ENCODE assay signal across 12 cellular contexts in genomic region chr17:38449364-38449763, GRCh38. TPM values are rescaled to one million over a fixed set of nuclear protein-coding genes. Genes with fewer than 3 reads are reported as not detected.
A peak's percentile ranks its signal among the peaks of the same experiment; 100 is the strongest.
DNase-seq lines count a peak whose midpoint lies in the region; TF ChIP-seq lines count a peak whose summit lies in the region.
"Had no signal": no experiment of that assay in that cellular context is flagged by ENCODE, and none has a peak within 500 bp of the region (broad histone marks: within the 10 kb centered on the region; RNA-seq: fewer than 3 reads in every experiment).

No MANE protein-coding gene starts in this region.

- H3K27ac ChIP-seq in HUES64 (ENCODE audit: low read depth, low read length) (peak overlapping the region; percentile 97), temporal lobe (ENCODE audit: low read depth, low read length) (peak overlapping the region; percentile 36)
- H3K27ac ChIP-seq: body of pancreas, ovary had no signal

- no peaks in the 10 kb centered on the region for H3K9me3 Mint-ChIP-seq in chondrocyte (ENCODE audit: low read depth)
- no peaks in the 10 kb centered on the region for H3K9me3 Mint-ChIP-seq in activated CD4-positive, alpha-beta T cell treated with anti-CD3 and anti-CD28 coated beads, Interleukin-2, amount 10 ng/mL, durations not matched to agents 24 days and 14 days

- peaks cover 66% of the 10 kb centered on the region for H3K4me1 Mint-ChIP-seq in chondrocyte (ENCODE audit: low read depth)
- H3K4me1 Mint-ChIP-seq in activated CD4-positive, alpha-beta T cell treated with anti-CD3 and anti-CD28 coated beads, Interleukin-2, amount 10 ng/mL, durations not matched to agents 24 days and 14 days: peaks cover 5% of the 10 kb centered on the region

- H3K36me3 Mint-ChIP-seq in chondrocyte (ENCODE audit: low read depth): no peaks in the 10 kb centered on the region
- no peaks in the 10 kb centered on the region for H3K36me3 Mint-ChIP-seq in activated CD4-positive, alpha-beta T cell treated with anti-CD3 and anti-CD28 coated beads, Interleukin-2, amount 10 ng/mL, durations not matched to agents 24 days and 14 days (ENCODE audit: low read depth)

- no peak overlapping the region for H3K9ac ChIP-seq in HUES64 (ENCODE audit: low read depth, low read length)

- peaks cover 49% of the 10 kb centered on the region for H3K4me1 ChIP-seq in HUES64 (ENCODE audit: insufficient read depth, low read length)
- H3K4me1 ChIP-seq: body of pancreas had no signal

- H3K36me3 ChIP-seq in HUES64 (ENCODE audit: insufficient read depth, low read length): no peaks in the 10 kb centered on the region
- H3K36me3 ChIP-seq: ovary had no signal

- H3K9me3 ChIP-seq in HUES64 (ENCODE audit: insufficient read depth, low read depth, low read length): no peaks in the 10 kb centered on the region
- H3K9me3 ChIP-seq: body of pancreas, ovary had no signal

- no peak for TF ChIP-seq CTCF in chondrocyte (IDR thresholded peaks at IDR 0.05)

- no peaks in the 10 kb centered on the region for H3K27me3 Mint-ChIP-seq in chondrocyte (ENCODE audit: low read depth)
- peaks cover 30% of the 10 kb centered on the region for H3K27me3 Mint-ChIP-seq in activated CD4-positive, alpha-beta T cell treated with anti-CD3 and anti-CD28 coated beads, Interleukin-2, amount 10 ng/mL, durations not matched to agents 24 days and 14 days

- no peak overlapping the region for H3K4me3 ChIP-seq in HUES64 (ENCODE audit: low read length)
- H3K4me3 ChIP-seq: body of pancreas, ovary had no signal

- no peaks in the 10 kb centered on the region for H3K27me3 ChIP-seq in HUES64 (ENCODE audit: insufficient read depth, low read length)
- H3K27me3 ChIP-seq: body of pancreas, ovary had no signal

- no peak overlapping the region for H3K4me3 Mint-ChIP-seq in chondrocyte (ENCODE audit: unreplicated experiment)
- no peak overlapping the region for H3K4me3 Mint-ChIP-seq in activated CD4-positive, alpha-beta T cell treated with anti-CD3 and anti-CD28 coated beads, Interleukin-2, amount 10 ng/mL, durations not matched to agents 24 days and 14 days

- WGBS in HUES64: 68% methylated on average over 15 of the region's 15 CpGs

- peak overlapping the region; percentile 95 for H3K27ac Mint-ChIP-seq in chondrocyte (ENCODE audit: unreplicated experiment)
- no peak overlapping the region for H3K27ac Mint-ChIP-seq in activated CD4-positive, alpha-beta T cell treated with anti-CD3 and anti-CD28 coated beads, Interleukin-2, amount 10 ng/mL, durations not matched to agents 24 days and 14 days

- intact Hi-C loops in activated CD4-positive, alpha-beta T cell treated with anti-CD3 and anti-CD28 coated beads, Interleukin-2, amount 10 ng/mL, durations not matched to agents 24 days and 14 days (cut with micrococcal nuclease): no loop called here

- DNase-seq in chondrocyte (ENCODE audit: low spot score) (no peak), kidney glomerular epithelial cell (lab: John Stamatoyannopoulos, UW) (peak; percentile 79), HCEC 1CT (no peak), NCI-H2196 treated with DMSO at 0.1 percent for 48 hours (lab: John Stamatoyannopoulos, UW; ENCODE audit: unreplicated experiment) (no peak)
- no peak for DNase-seq in activated CD4-positive, alpha-beta T cell treated with anti-CD3 and anti-CD28 coated beads, Interleukin-2, amount 10 ng/mL, durations not matched to agents 24 days and 14 days
- no peak for DNase-seq in stimulated activated CD4-positive, alpha-beta T cell treated with anti-CD3 and anti-CD28 coated beads, Interleukin-2, amount 100 ng/mL, for 24 hours
- DNase-seq: activated CD8-positive, alpha-beta memory T cell treated with anti-CD3 and anti-CD28 coated beads for 24 hours; body of pancreas; hippocampal formation had no signal

RNA-seq across cellular contexts. Expression of gene ARHGAP23, which starts 21.1 kb away (rescaled TPM):
- 39.3 TPM for polyA plus RNA-seq in HUES64 (2013, experiment 1 of 2)
- 29.3 TPM for polyA plus RNA-seq in HUES64 (2013, experiment 2 of 2)
- total RNA-seq in chondrocyte (109 to 165 TPM (median 157 TPM) in 3 replicates), temporal lobe (82.4 TPM)
- 0.19 and 0.61 TPM in 2 replicates for total RNA-seq in activated CD4-positive, alpha-beta T cell treated with anti-CD3 and anti-CD28 coated beads, Interleukin-2, amount 10 ng/mL, durations not matched to agents 24 days and 14 days

Comparison
In these comparisons a context has a peak if more than half of its experiments do, and no peak if none do; other contexts are left out.
1. RNA of gene ARHGAP23, which starts 21.1 kb away (total RNA-seq): 109 to 165 TPM in chondrocyte and 82.4 TPM in temporal lobe (single experiment); 0.19 to 0.61 TPM in activated CD4-positive, alpha-beta T cell treated with anti-CD3 and anti-CD28 coated beads, Interleukin-2, amount 10 ng/mL, durations not matched to agents 24 days and 14 days; every median in the first group is over 10 times any median in the second.